Comparison of ENCODE assay signal across 1 cellular context in genomic region chr12:32504626-32505025, GRCh38.
TF ChIP-seq lines count a peak whose summit lies in the region.

No MANE protein-coding gene starts in this region.

TF ChIP-seq in GM23338, 12 proteins besides CTCF, POLR2A, EP300 and RAD21 (continued from another document):
- TF ChIP-seq, protein P1, sequence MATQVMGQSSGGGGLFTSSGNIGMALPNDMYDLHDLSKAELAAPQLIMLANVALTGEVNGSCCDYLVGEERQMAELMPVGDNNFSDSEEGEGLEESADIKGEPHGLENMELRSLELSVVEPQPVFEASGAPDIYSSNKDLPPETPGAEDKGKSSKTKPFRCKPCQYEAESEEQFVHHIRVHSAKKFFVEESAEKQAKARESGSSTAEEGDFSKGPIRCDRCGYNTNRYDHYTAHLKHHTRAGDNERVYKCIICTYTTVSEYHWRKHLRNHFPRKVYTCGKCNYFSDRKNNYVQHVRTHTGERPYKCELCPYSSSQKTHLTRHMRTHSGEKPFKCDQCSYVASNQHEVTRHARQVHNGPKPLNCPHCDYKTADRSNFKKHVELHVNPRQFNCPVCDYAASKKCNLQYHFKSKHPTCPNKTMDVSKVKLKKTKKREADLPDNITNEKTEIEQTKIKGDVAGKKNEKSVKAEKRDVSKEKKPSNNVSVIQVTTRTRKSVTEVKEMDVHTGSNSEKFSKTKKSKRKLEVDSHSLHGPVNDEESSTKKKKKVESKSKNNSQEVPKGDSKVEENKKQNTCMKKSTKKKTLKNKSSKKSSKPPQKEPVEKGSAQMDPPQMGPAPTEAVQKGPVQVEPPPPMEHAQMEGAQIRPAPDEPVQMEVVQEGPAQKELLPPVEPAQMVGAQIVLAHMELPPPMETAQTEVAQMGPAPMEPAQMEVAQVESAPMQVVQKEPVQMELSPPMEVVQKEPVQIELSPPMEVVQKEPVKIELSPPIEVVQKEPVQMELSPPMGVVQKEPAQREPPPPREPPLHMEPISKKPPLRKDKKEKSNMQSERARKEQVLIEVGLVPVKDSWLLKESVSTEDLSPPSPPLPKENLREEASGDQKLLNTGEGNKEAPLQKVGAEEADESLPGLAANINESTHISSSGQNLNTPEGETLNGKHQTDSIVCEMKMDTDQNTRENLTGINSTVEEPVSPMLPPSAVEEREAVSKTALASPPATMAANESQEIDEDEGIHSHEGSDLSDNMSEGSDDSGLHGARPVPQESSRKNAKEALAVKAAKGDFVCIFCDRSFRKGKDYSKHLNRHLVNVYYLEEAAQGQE (IDR thresholded peaks at IDR 0.05; ENCODE audit: unreplicated experiment), result no peak
- TF ChIP-seq EZH2 (IDR thresholded peaks at IDR 0.05; ENCODE audit: low read depth, unreplicated experiment) (no peak), ZNF462 (CRISPR knock-in tag; IDR thresholded peaks at IDR 0.05) (no peak), POLR2AphosphoS5 (IDR thresholded peaks at IDR 0.05; ENCODE audit: low read depth) (no peak), CREB1 (CRISPR knock-in tag; IDR thresholded peaks at IDR 0.05; ENCODE audit: low read depth) (no peak), STAT1 (IDR thresholded peaks at IDR 0.05; ENCODE audit: unreplicated experiment) (no peak)
TF ChIP-seq in GM23338: peak in this region for 0.
